In the genomic region with DNA sequence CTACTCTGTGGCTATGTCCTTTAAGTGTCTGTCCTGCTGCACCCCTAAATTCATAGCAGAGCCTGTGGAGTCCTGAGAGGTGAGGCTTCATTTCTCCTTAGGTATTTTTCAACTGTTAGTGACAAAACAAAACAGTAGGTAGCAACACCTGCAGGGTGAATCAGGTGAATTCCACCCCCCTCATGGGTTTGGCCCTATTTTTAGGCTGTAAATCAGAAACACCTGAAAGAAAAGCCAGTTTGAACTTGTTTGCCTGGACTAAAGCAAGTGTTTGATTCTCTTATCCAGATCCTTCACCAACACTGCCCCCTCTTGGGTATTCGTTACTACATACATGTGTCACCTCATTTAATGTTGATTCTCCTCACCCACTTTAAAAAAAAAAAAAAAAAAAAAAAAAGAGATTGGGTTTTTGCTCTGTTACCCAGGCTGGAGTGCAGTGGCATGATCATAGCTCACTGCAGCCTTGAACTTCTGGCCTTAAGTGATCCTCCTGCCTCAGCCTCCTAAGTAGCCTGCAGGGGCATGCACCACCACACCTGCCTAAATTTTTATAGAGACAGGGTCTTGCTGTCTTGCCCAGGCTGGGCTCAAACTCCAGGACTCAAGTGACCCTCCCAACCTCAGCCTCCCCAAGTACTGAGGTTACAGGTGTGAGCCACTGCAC, we compare ENCODE assay signal across 8 cellular contexts. TPM values are rescaled to one million over a fixed set of nuclear protein-coding genes. Genes with fewer than 3 reads are reported as not detected.
A peak's percentile ranks its signal among the peaks of the same experiment; 100 is the strongest.
DNase-seq lines count a peak whose midpoint lies in the region; ATAC-seq and TF ChIP-seq lines count a peak whose summit lies in the region.

No MANE protein-coding gene starts in this region.

- no peaks in the 10 kb centered on the region for H3K79me2 ChIP-seq in GM23338 (replicated peaks; ENCODE audit: insufficient read depth)

- DNase-seq in DMS79 treated with DMSO at 0.1 percent for 48 hours (lab: John Stamatoyannopoulos, UW) (peak; percentile 24), DMS79 (lab: John Stamatoyannopoulos, UW) (no peak), GM23338 (ENCODE audit: low spot score) (peak; percentile 92), NCI-H1417 treated with DMSO at 0.1 percent for 48 hours (lab: John Stamatoyannopoulos, UW) (peak; percentile 39), colonic mucosa (peak; percentile 73), mucosa of descending colon (peak in 1 of 3 donors; percentile 87), HK-2 (ENCODE audit: unreplicated experiment) (no peak)

- no peak overlapping the region for H2AFZ ChIP-seq in GM23338

- H3K27ac ChIP-seq in GM23338 (ENCODE audit: low read depth): no peak overlapping the region; the same call in 1 of the 2 replicates
- no peak overlapping the region for H3K27ac ChIP-seq in colonic mucosa

- H3K27ac Mint-ChIP-seq in GM23338: peak overlapping the region; percentile 91
- H3K27ac Mint-ChIP-seq in T-helper 1 cell treated with Interleukin-12 subunit alpha and Interleukin-12 subunit beta and Interleukin-4 antibody, amounts not matched to agents 30 μg/mL and 1 μg/mL, for 36 hours: peak overlapping the region; percentile 41

- H3K27me3 ChIP-seq in GM23338 (ENCODE audit: insufficient read depth) (no peaks in the 10 kb centered on the region), colonic mucosa (no peaks in the 10 kb centered on the region)

- intact Hi-C loops in colonic mucosa (cut with DNase I): loop anchor here (5.0 kb wide), 1 partner anchor 218 kb away; no protein-coding TSS in a partner anchor
- intact Hi-C loops in mucosa of descending colon (cut with DNase I, micrococcal nuclease): loop anchor here in 1 of 2 donors (10.0 kb wide), 1 partner anchor 185 kb away; no protein-coding TSS in a partner anchor

- no peaks in the 10 kb centered on the region for H4K20me1 ChIP-seq in GM23338 (replicated peaks; ENCODE audit: insufficient read depth)

- no peaks in the 10 kb centered on the region for H3K27me3 Mint-ChIP-seq in GM23338 (ENCODE audit: insufficient read depth, low read depth, poor library complexity)
- H3K27me3 Mint-ChIP-seq in T-helper 1 cell treated with Interleukin-12 subunit alpha and Interleukin-12 subunit beta and Interleukin-4 antibody, amounts not matched to agents 30 μg/mL and 1 μg/mL, for 36 hours (ENCODE audit: low read depth): no peaks in the 10 kb centered on the region

- no peak overlapping the region for H3K4me3 ChIP-seq in GM23338
- no peak overlapping the region for H3K4me3 ChIP-seq in colonic mucosa
- no peak overlapping the region for H3K4me3 ChIP-seq in mucosa of descending colon

- H3F3A ChIP-seq in GM23338 (replicated peaks; ENCODE audit: low read depth): no peaks in the 10 kb centered on the region

- ATAC-seq in GM23338 (peak; percentile 84), mucosa of descending colon (peak; percentile 89)

- TF ChIP-seq CTCF in GM23338 (conservative IDR thresholded peaks at IDR 0.05; ENCODE audit: low read depth in 2 of 2) (peak; percentile 46 to 58), colonic mucosa (IDR thresholded peaks at IDR 0.05) (peak; percentile 23), mucosa of descending colon (IDR thresholded peaks at IDR 0.05) (no peak)

- H3K9me3 Mint-ChIP-seq in GM23338: no peaks in the 10 kb centered on the region
- H3K9me3 Mint-ChIP-seq in T-helper 1 cell treated with Interleukin-12 subunit alpha and Interleukin-12 subunit beta and Interleukin-4 antibody, amounts not matched to agents 30 μg/mL and 1 μg/mL, for 36 hours: no peaks in the 10 kb centered on the region

- H3K36me3 ChIP-seq in GM23338 (ENCODE audit: insufficient read depth): no peaks in the 10 kb centered on the region
- H3K36me3 ChIP-seq in colonic mucosa: no peaks in the 10 kb centered on the region
- no peaks in the 10 kb centered on the region for H3K36me3 ChIP-seq in mucosa of descending colon (ENCODE audit: low read depth)

- H3K4me2 ChIP-seq in GM23338: no peak overlapping the region

- H3K4me3 Mint-ChIP-seq in GM23338: no peak overlapping the region
- H3K4me3 Mint-ChIP-seq in T-helper 1 cell treated with Interleukin-12 subunit alpha and Interleukin-12 subunit beta and Interleukin-4 antibody, amounts not matched to agents 30 μg/mL and 1 μg/mL, for 36 hours: no peak overlapping the region

- H3K4me1 Mint-ChIP-seq in GM23338: peaks cover 16% of the 10 kb centered on the region; the same call in 2 of the 3 replicates
- peaks cover 18% of the 10 kb centered on the region for H3K4me1 Mint-ChIP-seq in T-helper 1 cell treated with Interleukin-12 subunit alpha and Interleukin-12 subunit beta and Interleukin-4 antibody, amounts not matched to agents 30 μg/mL and 1 μg/mL, for 36 hours (ENCODE audit: low read depth)

- no peaks in the 10 kb centered on the region for H3K9me2 ChIP-seq in GM23338 (ENCODE audit: insufficient read depth)

- H3K4me1 ChIP-seq in GM23338 (ENCODE audit: insufficient read depth): peaks cover 7% of the 10 kb centered on the region; the same call in 1 of the 2 replicates
- no peaks in the 10 kb centered on the region for H3K4me1 ChIP-seq in colonic mucosa
- H3K4me1 ChIP-seq in mucosa of descending colon (ENCODE audit: low read depth): peaks cover 14% of the 10 kb centered on the region

- H3K36me3 Mint-ChIP-seq in GM23338 (ENCODE audit: low read depth): no peaks in the 10 kb centered on the region
- no peaks in the 10 kb centered on the region for H3K36me3 Mint-ChIP-seq in T-helper 1 cell treated with Interleukin-12 subunit alpha and Interleukin-12 subunit beta and Interleukin-4 antibody, amounts not matched to agents 30 μg/mL and 1 μg/mL, for 36 hours (ENCODE audit: low read depth)

- peak overlapping the region in 1 of 2 donors; percentile 56 for H3K9ac ChIP-seq in colonic mucosa (ENCODE audit: low read depth in 2 of 2, low read length in 2 of 2)

- H3K9me3 ChIP-seq in colonic mucosa (no peaks in the 10 kb centered on the region), mucosa of descending colon (no peaks in the 10 kb centered on the region)

TF ChIP-seq in GM23338, 12 proteins besides CTCF, POLR2A, EP300 and RAD21 (continues in another document):
- no peak for TF ChIP-seq ETS1 (IDR thresholded peaks at IDR 0.05)
- TF ChIP-seq NANOG (IDR thresholded peaks at IDR 0.05; ENCODE audit: borderline replicate concordance): no peak
- TF ChIP-seq CREB1 (CRISPR knock-in tag; IDR thresholded peaks at IDR 0.05; ENCODE audit: low read depth): no peak
- TF ChIP-seq, protein P1, sequence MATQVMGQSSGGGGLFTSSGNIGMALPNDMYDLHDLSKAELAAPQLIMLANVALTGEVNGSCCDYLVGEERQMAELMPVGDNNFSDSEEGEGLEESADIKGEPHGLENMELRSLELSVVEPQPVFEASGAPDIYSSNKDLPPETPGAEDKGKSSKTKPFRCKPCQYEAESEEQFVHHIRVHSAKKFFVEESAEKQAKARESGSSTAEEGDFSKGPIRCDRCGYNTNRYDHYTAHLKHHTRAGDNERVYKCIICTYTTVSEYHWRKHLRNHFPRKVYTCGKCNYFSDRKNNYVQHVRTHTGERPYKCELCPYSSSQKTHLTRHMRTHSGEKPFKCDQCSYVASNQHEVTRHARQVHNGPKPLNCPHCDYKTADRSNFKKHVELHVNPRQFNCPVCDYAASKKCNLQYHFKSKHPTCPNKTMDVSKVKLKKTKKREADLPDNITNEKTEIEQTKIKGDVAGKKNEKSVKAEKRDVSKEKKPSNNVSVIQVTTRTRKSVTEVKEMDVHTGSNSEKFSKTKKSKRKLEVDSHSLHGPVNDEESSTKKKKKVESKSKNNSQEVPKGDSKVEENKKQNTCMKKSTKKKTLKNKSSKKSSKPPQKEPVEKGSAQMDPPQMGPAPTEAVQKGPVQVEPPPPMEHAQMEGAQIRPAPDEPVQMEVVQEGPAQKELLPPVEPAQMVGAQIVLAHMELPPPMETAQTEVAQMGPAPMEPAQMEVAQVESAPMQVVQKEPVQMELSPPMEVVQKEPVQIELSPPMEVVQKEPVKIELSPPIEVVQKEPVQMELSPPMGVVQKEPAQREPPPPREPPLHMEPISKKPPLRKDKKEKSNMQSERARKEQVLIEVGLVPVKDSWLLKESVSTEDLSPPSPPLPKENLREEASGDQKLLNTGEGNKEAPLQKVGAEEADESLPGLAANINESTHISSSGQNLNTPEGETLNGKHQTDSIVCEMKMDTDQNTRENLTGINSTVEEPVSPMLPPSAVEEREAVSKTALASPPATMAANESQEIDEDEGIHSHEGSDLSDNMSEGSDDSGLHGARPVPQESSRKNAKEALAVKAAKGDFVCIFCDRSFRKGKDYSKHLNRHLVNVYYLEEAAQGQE (IDR thresholded peaks at IDR 0.05; ENCODE audit: unreplicated experiment): no peak
- no peak for TF ChIP-seq ZNF114 (CRISPR knock-in tag; IDR thresholded peaks at IDR 0.05)
- TF ChIP-seq ZNF331 (CRISPR knock-in tag; IDR thresholded peaks at IDR 0.05; ENCODE audit: low read depth): no peak
- TF ChIP-seq EZH2phosphoT487 (IDR thresholded peaks at IDR 0.05; ENCODE audit: unreplicated experiment): no peak

RNA-seq across cellular contexts. Expression of gene TBPL2, which starts 10.3 kb away (rescaled TPM):
- total RNA-seq in GM23338 (2014; rRNA removed; shearing (Covaris generic)): 0.24 TPM in 1 of 2 replicates, not detected in the other
- polyA plus RNA-seq in GM23338 (2016; fragmentation: Nextera tagmentation; extraction: Ambion mirVana): not detected in 2 replicates
- total RNA-seq in colonic mucosa (under 1 TPM in 1 of 2 donors, not detected in 1; 0.12 TPM), mucosa of descending colon (not detected)

RNA-seq across cellular contexts. Expression of gene ATG14, which starts 18.5 kb away (rescaled TPM):
- 15.2 and 15.6 TPM in 2 replicates for total RNA-seq in GM23338 (2014; rRNA removed; shearing (Covaris generic))
- polyA plus RNA-seq in GM23338 (2016; fragmentation: Nextera tagmentation; extraction: Ambion mirVana): 6.9 and 7.3 TPM in 2 replicates
- total RNA-seq in colonic mucosa (1 to 10 TPM; 5.4 to 7.2 TPM), mucosa of descending colon (10 to 100 TPM in 2 of 3 donors, 1 to 10 TPM in 1; 8.3 to 15.1 (median 10.8) TPM)

Comparison
In these comparisons a context has a peak if more than half of its experiments do, and no peak if none do; other contexts are left out.
1. DNase-seq: peak in DMS79 treated with DMSO at 0.1 percent for 48 hours (single experiment), GM23338 (single experiment), NCI-H1417 treated with DMSO at 0.1 percent for 48 hours (single experiment) and colonic mucosa (single experiment); none in DMS79 (single experiment) and HK-2 (single experiment).